ENCODE assay signal across 20 cellular contexts in genomic region chr22:19798320-19798665, GRCh38. TPM values are rescaled to one million over a fixed set of nuclear protein-coding genes. Genes with fewer than 3 reads are reported as not detected.
"Had no signal": no experiment of that assay in that cellular context is flagged by ENCODE, and none has a peak within 500 bp of the region (broad histone marks: within the 10 kb centered on the region; RNA-seq: fewer than 3 reads in every experiment).

No MANE protein-coding gene starts in this region.

- H3K27ac Mint-ChIP-seq: activated B cell treated with CpG ODN at 0.5 μM for 24 hours; activated CD4-positive, alpha-beta T cell treated with anti-CD3 and anti-CD28 coated beads, Interleukin-2, amount 10 ng/mL, durations not matched to agents 24 days and 14 days; activated CD8-positive, alpha-beta memory T cell treated with anti-CD3 and anti-CD28 coated beads, Interleukin-2, amount 10 ng/mL, durations not matched to agents 7 days and 5 days; activated naive CD4-positive, alpha-beta T cell treated with anti-CD3 and anti-CD28 coated beads for 36 hours; activated naive CD8-positive, alpha-beta T cell; T-helper 1 cell treated with Interleukin-12 subunit alpha and Interleukin-12 subunit beta and Interleukin-4 antibody, amounts not matched to agents 30 μg/mL and 1 μg/mL, for 36 hours had no signal

- H3K4me1 Mint-ChIP-seq: activated B cell treated with CpG ODN at 0.5 μM for 24 hours; activated CD4-positive, alpha-beta T cell treated with anti-CD3 and anti-CD28 coated beads, Interleukin-2, amount 10 ng/mL, durations not matched to agents 24 days and 14 days; activated CD8-positive, alpha-beta memory T cell treated with anti-CD3 and anti-CD28 coated beads, Interleukin-2, amount 10 ng/mL, durations not matched to agents 7 days and 5 days had no signal

- H3K4me3 Mint-ChIP-seq: activated B cell treated with CpG ODN at 0.5 μM for 24 hours; activated CD4-positive, alpha-beta T cell treated with anti-CD3 and anti-CD28 coated beads, Interleukin-2, amount 10 ng/mL, durations not matched to agents 24 days and 14 days; activated CD8-positive, alpha-beta memory T cell treated with anti-CD3 and anti-CD28 coated beads, Interleukin-2, amount 10 ng/mL, durations not matched to agents 7 days and 5 days; activated naive CD4-positive, alpha-beta T cell treated with anti-CD3 and anti-CD28 coated beads for 36 hours; activated naive CD8-positive, alpha-beta T cell; activated T-cell treated with anti-CD3 and anti-CD28 coated beads, Interleukin-2, amount 50 U/mL, for 4 hours; T-helper 1 cell treated with Interleukin-12 subunit alpha and Interleukin-12 subunit beta and Interleukin-4 antibody, amounts not matched to agents 30 μg/mL and 1 μg/mL, for 36 hours had no signal

- H3K9me3 Mint-ChIP-seq: activated CD4-positive, alpha-beta T cell treated with anti-CD3 and anti-CD28 coated beads, Interleukin-2, amount 10 ng/mL, durations not matched to agents 24 days and 14 days; activated naive CD4-positive, alpha-beta T cell treated with anti-CD3 and anti-CD28 coated beads for 36 hours; T-helper 1 cell treated with Interleukin-12 subunit alpha and Interleukin-12 subunit beta and Interleukin-4 antibody, amounts not matched to agents 30 μg/mL and 1 μg/mL, for 36 hours had no signal

- H3K27me3 Mint-ChIP-seq: activated B cell treated with CpG ODN at 0.5 μM for 24 hours; activated CD4-positive, alpha-beta T cell treated with anti-CD3 and anti-CD28 coated beads, Interleukin-2, amount 10 ng/mL, durations not matched to agents 24 days and 14 days; activated CD8-positive, alpha-beta memory T cell treated with anti-CD3 and anti-CD28 coated beads, Interleukin-2, amount 10 ng/mL, durations not matched to agents 7 days and 5 days; activated naive CD8-positive, alpha-beta T cell had no signal

- DNase-seq: activated B cell treated with CpG ODN at 0.5 μM for 24 hours; activated CD4-positive, alpha-beta T cell treated with anti-CD3 and anti-CD28 coated beads for 1 hour; activated CD4-positive, alpha-beta T cell treated with anti-CD3 and anti-CD28 coated beads, Interleukin-2, amount 10 ng/mL, durations not matched to agents 24 days and 14 days; activated CD4-positive, alpha-beta T cell treated with anti-CD3 and anti-CD28 coated beads, Interleukin-2, amount 50 U/mL, for 48 hours; activated CD8-positive, alpha-beta memory T cell treated with anti-CD3 and anti-CD28 coated beads, Interleukin-2, amount 10 ng/mL, durations not matched to agents 7 days and 5 days; activated gamma-delta T cell; activated naive CD4-positive, alpha-beta T cell treated with anti-CD3 and anti-CD28 coated beads for 36 hours; activated T-cell treated with anti-CD3 and anti-CD28 coated beads, Interleukin-2, amount 50 U/mL, for 4 hours; anterior cingulate cortex; caudate nucleus; Kasumi-1; KBM-7; NCI-H1105 treated with DMSO at 0.1 percent for 48 hours; NCI-H1436 treated with DMSO at 0.1 percent for 48 hours; NCI-H187; NCI-H2081; NCI-H446; PC-3 had no signal

- ATAC-seq: activated CD8-positive, alpha-beta memory T cell treated with anti-CD3 and anti-CD28 coated beads, Interleukin-2, amount 10 ng/mL, durations not matched to agents 7 days and 5 days; activated T-cell treated with anti-CD3 and anti-CD28 coated beads, Interleukin-2, amount 50 U/mL, for 4 hours; PC-3 had no signal

- H3K36me3 Mint-ChIP-seq: activated CD8-positive, alpha-beta memory T cell treated with anti-CD3 and anti-CD28 coated beads, Interleukin-2, amount 10 ng/mL, durations not matched to agents 7 days and 5 days had no signal

RNA-seq across cellular contexts. Expression of gene TBX1, which starts 37.7 kb away (rescaled TPM):
- total RNA-seq: activated B cell treated with CpG ODN at 0.5 μM for 24 hours; activated CD4-positive, alpha-beta T cell treated with anti-CD3 and anti-CD28 coated beads, Interleukin-2, amount 10 ng/mL, durations not matched to agents 24 days and 14 days; activated naive CD4-positive, alpha-beta T cell treated with anti-CD3 and anti-CD28 coated beads for 36 hours; activated T-cell treated with anti-CD3 and anti-CD28 coated beads, Interleukin-2, amount 50 U/mL, for 4 hours had no signal
